ENCODE assay signal across 9 cellular contexts in the genomic region with DNA sequence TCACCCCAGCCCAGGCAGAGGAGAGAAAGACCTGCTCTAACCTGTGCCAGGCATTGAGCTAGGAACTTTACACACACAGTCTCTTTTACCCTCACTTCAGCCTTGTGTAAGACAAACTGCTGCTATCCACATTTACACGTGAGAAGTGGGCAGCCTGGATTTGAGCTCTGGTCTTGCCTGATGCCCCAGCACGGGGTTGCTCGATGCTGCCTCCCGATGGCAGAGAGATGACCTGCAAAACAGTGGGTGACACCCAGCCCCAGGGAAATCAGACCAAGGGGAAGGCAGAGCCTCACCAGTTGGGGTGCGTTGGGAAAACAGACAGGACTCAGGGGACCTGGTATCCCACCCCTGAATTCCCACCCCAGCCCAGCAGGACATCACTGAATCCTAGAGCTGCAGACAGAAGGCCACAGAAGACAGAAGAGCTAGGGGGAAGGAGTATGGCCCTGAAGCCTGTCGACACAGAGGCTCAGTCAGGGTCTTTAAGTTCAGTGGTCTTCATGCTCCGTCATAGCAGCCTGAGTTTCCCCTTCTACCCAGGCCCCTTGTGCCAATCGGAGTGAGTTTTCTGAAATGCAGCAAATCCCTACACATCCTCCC. TPM values are rescaled to one million over a fixed set of nuclear protein-coding genes. Genes with fewer than 3 reads are reported as not detected.
DNase-seq lines count a peak whose midpoint lies in the region; ATAC-seq, FAIRE-seq and TF ChIP-seq lines count a peak whose summit lies in the region.
"Had no signal": no experiment of that assay in that cellular context is flagged by ENCODE, and none has a peak within 500 bp of the region (broad histone marks: within the 10 kb centered on the region; RNA-seq: fewer than 3 reads in every experiment).

No MANE protein-coding gene starts in this region.

- TF ChIP-seq POLR2A in GM12891 (IDR thresholded peaks at IDR 0.05; ENCODE audit: low read depth, low read length): no peak

- intact Hi-C loops in posterior cingulate gyrus (cut with DNase I): no loop called here

- DNase-seq in AG20443 (ENCODE audit: low spot score) (peak; percentile 79), GM12891 (ENCODE audit: insufficient read length, low spot score) (peak; percentile 39), RKO (ENCODE audit: low spot score) (peak; percentile 49), posterior cingulate gyrus (peak in 7 of 10 donors; percentile 32 to 91 (median 55))

- FAIRE-seq in GM12891 (lab: Jason Lieb, UNC): peak; percentile 40

- ATAC-seq in esophagus mucosa (peak; percentile 54), HG03045 (IDR thresholded peaks at IDR 0.05; ENCODE audit: unreplicated experiment) (no peak), HG02623 (IDR thresholded peaks at IDR 0.05; ENCODE audit: unreplicated experiment) (no peak), HG02884 (IDR thresholded peaks at IDR 0.05; ENCODE audit: unreplicated experiment) (no peak)

TF ChIP-seq in GM12891, 5 proteins besides CTCF, POLR2A, EP300 and RAD21:
- TF ChIP-seq PAX5 (IDR thresholded peaks at IDR 0.05; ENCODE audit: insufficient read depth, low read length, severe bottlenecking) (no peak), SPI1 (IDR thresholded peaks at IDR 0.05; ENCODE audit: low read depth, low read length) (no peak), POU2F2 (IDR thresholded peaks at IDR 0.05; ENCODE audit: low read depth, low read length) (no peak), TAF1 (IDR thresholded peaks at IDR 0.05; ENCODE audit: low read depth, low read length) (no peak), POLR2AphosphoS5 (IDR thresholded peaks at IDR 0.05; ENCODE audit: low read depth, low read length) (no peak)

RNA-seq across cellular contexts. Expression of gene BPI, which starts 1.0 kb away (rescaled TPM):
- polyA plus RNA-seq in GM12891 (2012; ENCODE audit: low read depth, missing spikeins): not detected
- not detected for total RNA-seq in esophagus mucosa
- total RNA-seq: glomerular endothelial cell had no signal

RNA-seq across cellular contexts. Expression of gene LBP, which starts 41.3 kb away (rescaled TPM):
- not detected for polyA plus RNA-seq in GM12891 (2012; ENCODE audit: low read depth, missing spikeins)
- total RNA-seq in esophagus mucosa: 0.12 TPM
- total RNA-seq: glomerular endothelial cell had no signal

RNA-seq across cellular contexts. Expression of gene KIAA1755, which starts 44.4 kb away (rescaled TPM):
- not detected for polyA plus RNA-seq in GM12891 (2012; ENCODE audit: low read depth, missing spikeins)
- 0.32 TPM for total RNA-seq in esophagus mucosa
